In genomic region chr3:134473868-134474546, GRCh38 we compare ENCODE assay signal across 7 cellular contexts. TPM values are rescaled to one million over a fixed set of nuclear protein-coding genes. Genes with fewer than 3 reads are reported as not detected.
DNase-seq lines count a peak whose midpoint lies in the region; ATAC-seq, FAIRE-seq and TF ChIP-seq lines count a peak whose summit lies in the region.

No MANE protein-coding gene starts in this region.

- ATAC-seq in pancreas (peak; percentile 64 to 91 (median 82)), upper lobe of left lung (ENCODE audit: low FRiP score in 2 of 2) (peak; percentile 72 to 80)

- H3K36me3 ChIP-seq in pancreas, result peaks cover 0 to 13% (median 4%) of the 10 kb centered on the region in 3 donors
- H3K36me3 ChIP-seq in upper lobe of left lung, result peaks cover 12 to 16% (median 13%) of the 10 kb centered on the region in 4 donors

- no peak for TF ChIP-seq POLR2A in upper lobe of left lung (IDR thresholded peaks at IDR 0.05)

- no peaks in the 10 kb centered on the region for H3K9me3 ChIP-seq in pancreas
- no peaks in the 10 kb centered on the region for H3K9me3 ChIP-seq in upper lobe of left lung

- WGBS in pancreas, 2 donors, result 24 to 25% methylated on average over 9 of the region's 9 CpGs
- 16 to 38% methylated on average over 6 to 9 of the region's 9 CpGs for whole genome bisulfite sequencing in upper lobe of left lung, 2 donors

- CTCF ChIA-PET in RWPE1 (lab: Yijun Ruan, JAX), result interaction anchor here (0.6 to 3.5 kb wide), 18 partner anchors 9 to 276 kb away, joined by 3 to 25 read pairs (median 4); partner anchors contain the start of gene AMOTL2

- FAIRE-seq in frontal cortex (lab: Jason Lieb, UNC) (peak; percentile 93), pancreas (lab: Jason Lieb, UNC) (peak; percentile 92)

- H3K27ac ChIP-seq in RWPE1 (peak overlapping the region; percentile 57), pancreas (no peak overlapping the region), upper lobe of left lung (no peak overlapping the region)

- POLR2A ChIA-PET in RWPE1 (lab: Yijun Ruan, JAX; ENCODE audit: low non-redundant PET), result no interaction called here

- TF ChIP-seq CTCF in GM12875 (IDR thresholded peaks at IDR 0.05; ENCODE audit: borderline replicate concordance, insufficient read depth, low read depth, low read length) (peak; percentile 48; the same call in 1 of the 2 replicates), RWPE1 (conservative IDR thresholded peaks at IDR 0.05; ENCODE audit: low read depth) (peak; percentile 78), pancreas (IDR thresholded peaks at IDR 0.05) (peak; percentile 65 to 78 (median 68)), upper lobe of left lung (IDR thresholded peaks at IDR 0.05) (peak; percentile 68 to 87 (median 80))

- H3K4me1 ChIP-seq in pancreas (peaks cover 0 to 3% (median 0%) of the 10 kb centered on the region in 3 donors), upper lobe of left lung (peaks cover 15 to 25% (median 17%) of the 10 kb centered on the region in 4 donors)

- TF ChIP-seq EP300 in upper lobe of left lung (IDR thresholded peaks at IDR 0.05), result no peak

- DNase-seq in Kasumi-1 (lab: John Stamatoyannopoulos, UW) (peak; percentile 78 to 87), RWPE1 (ENCODE audit: low spot score) (peak; percentile 58), frontal cortex (ENCODE audit: low spot score in 2 of 2) (peak in 1 of 2 donors; percentile 30), pancreas (peak in 5 of 6 donors; percentile 52 to 78 (median 63)), upper lobe of left lung (peak in 1 of 2 donors; percentile 63)
- DNase-seq in activated effector memory CD4-positive, alpha-beta T cell treated with Interleukin-2 at 50 U/mL for 16 hours, result peak; percentile 43

- no peaks in the 10 kb centered on the region for H3K27me3 ChIP-seq in pancreas
- H3K27me3 ChIP-seq in upper lobe of left lung, result no peaks in the 10 kb centered on the region

- intact Hi-C loops in pancreas (cut with DNase I), result loop anchor here (5.0 to 10.0 kb wide), 3 partner anchors 99 to 259 kb away; partner anchors contain the start of gene AMOTL2 (in 2 of the 3)

- H3K4me3 ChIP-seq in GM12875 (ENCODE audit: low read depth, low read length), result no peak overlapping the region
- H3K4me3 ChIP-seq in pancreas, result no peak overlapping the region
- no peak overlapping the region for H3K4me3 ChIP-seq in upper lobe of left lung

RNA-seq across cellular contexts. Expression of gene ANAPC13, which starts 11.8 kb away (rescaled TPM):
- total RNA-seq in frontal cortex, result 41.6 TPM
- total RNA-seq in pancreas, result 10 to 100 TPM; 16.5 to 32.3 (median 22.1) TPM
- polyA plus RNA-seq in pancreas, result 10 to 100 TPM; 20.6 to 59.1 TPM
- 10 to 100 TPM; 37.3 to 59.4 (median 50.3) TPM for total RNA-seq in upper lobe of left lung

RNA-seq across cellular contexts. Expression of gene CEP63, which starts 11.8 kb away (rescaled TPM):
- total RNA-seq in frontal cortex (22.4 TPM), pancreas (10 to 100 TPM in 3 of 6 donors, 1 to 10 TPM in 3; 8.9 to 17.2 (median 11.0) TPM), upper lobe of left lung (10 to 100 TPM; 13.8 to 44.0 (median 20.6) TPM)
- 10 to 100 TPM; 10.6 to 15.5 TPM for polyA plus RNA-seq in pancreas
